28 cellular contexts compared by ENCODE assay signal in genomic region chr6:122799140-122799539, GRCh38. TPM values are rescaled to one million over a fixed set of nuclear protein-coding genes. Genes with fewer than 3 reads are reported as not detected.
DNase-seq lines count a peak whose midpoint lies in the region; ATAC-seq, FAIRE-seq and TF ChIP-seq lines count a peak whose summit lies in the region.
"Had no signal": no experiment of that assay in that cellular context is flagged by ENCODE, and none has a peak within 500 bp of the region (broad histone marks: within the 10 kb centered on the region; RNA-seq: fewer than 3 reads in every experiment).

No MANE protein-coding gene starts in this region.

- peak overlapping the region; percentile 37 for H4K91ac ChIP-seq in IMR-90 (ENCODE audit: insufficient read depth, low read depth, low read length)

- no peak overlapping the region for H2BK5ac ChIP-seq in IMR-90 (ENCODE audit: low read depth, low read length, poor library complexity, severe bottlenecking)

- H2BK20ac ChIP-seq in IMR-90 (ENCODE audit: low read depth, low read length), result peak overlapping the region; percentile 71; the same call in 1 of the 2 replicates

- peaks cover 0 to 7% of the 10 kb centered on the region in 2 experiments; a peak in 3 of 4 replicates for H3K79me1 ChIP-seq in IMR-90 (ENCODE audit: low read depth in 1 of 2, low read length in 2 of 2)

- H3K27ac ChIP-seq in IMR-90 (ENCODE audit: insufficient read depth, low read length) (peak overlapping the region; percentile 67; the same call in 1 of the 2 replicates), HepG2 (ENCODE audit: extremely low read length, insufficient read depth, low read length) (peak overlapping the region; percentile 69), small intestine (ENCODE audit: low read depth in 1 of 2, low read length in 1 of 2) (peak overlapping the region; percentile 9 to 55), testis (no peak overlapping the region)
- H3K27ac ChIP-seq: KMS-11, WERI-Rb-1 had no signal

- peak overlapping the region; percentile 37; the same call in 1 of the 2 replicates for H3K23ac ChIP-seq in IMR-90 (ENCODE audit: low read depth, low read length)

- in situ Hi-C loops in IMR-90 (cut with MboI; ENCODE audit: low sequenced_read_pairs), result no loop called here
- in situ Hi-C loops in HepG2 (cut with HindIII; ENCODE audit: extremely low pct_ligation_motif_present, low pct_unique_long_range_greater_than_20kb), result no loop called here

- no peaks in the 10 kb centered on the region for H3K9me3 ChIP-seq in IMR-90 (ENCODE audit: control insufficient read depth, insufficient read depth, low read length)
- H3K9me3 ChIP-seq in HepG2 (ENCODE audit: low read length), result no peaks in the 10 kb centered on the region
- H3K9me3 ChIP-seq in small intestine (ENCODE audit: control insufficient read depth, low read depth), result no peaks in the 10 kb centered on the region
- no peaks in the 10 kb centered on the region for H3K9me3 ChIP-seq in testis
- H3K9me3 ChIP-seq: SK-N-SH had no signal

- ATAC-seq in IMR-90 (ENCODE audit: low read depth) (no peak), HepG2 (no peak)
- ATAC-seq in activated T-cell treated with anti-CD3 and anti-CD28 coated beads, Interleukin-2, amount 50 U/mL, for 72 hours (replicated peaks in 1 of 2), result no peak
- ATAC-seq: natural killer cell had no signal

- no peak overlapping the region for H3K27ac Mint-ChIP-seq in activated T-cell treated with anti-CD3 and anti-CD28 coated beads, Interleukin-2, amount 50 U/mL, for 72 hours
- H3K27ac Mint-ChIP-seq: activated CD4-positive, alpha-beta T cell treated with anti-CD3 and anti-CD28 coated beads, Interleukin-2, amount 10 ng/mL, durations not matched to agents 7 days and 5 days; CD4-positive, alpha-beta T cell; natural killer cell had no signal

- H3K36me3 ChIP-seq in IMR-90 (ENCODE audit: control insufficient read depth, insufficient read depth, low read length) (peaks cover 30% of the 10 kb centered on the region), bronchial epithelial cell (ENCODE audit: control insufficient read depth, insufficient read depth, low read length) (no peaks in the 10 kb centered on the region), HepG2 (replicated peaks in 1 of 2; ENCODE audit: control insufficient read depth in 1 of 2, insufficient read depth in 2 of 2, low read length in 2 of 2) (no peaks in the 10 kb centered on the region), small intestine (ENCODE audit: control insufficient read depth in 2 of 2, insufficient read depth in 2 of 2, low read length in 2 of 2) (no peaks in the 10 kb centered on the region), testis (ENCODE audit: low read depth, missing control alignments) (no peaks in the 10 kb centered on the region)
- H3K36me3 ChIP-seq: WERI-Rb-1 had no signal

- POLR2A ChIA-PET in IMR-90 (lab: Charles Lee; ENCODE audit: unreplicated experiment) (no interaction called here), HepG2 (lab: Yijun Ruan, JAX) (interaction anchor here (1.1 to 5.9 kb wide), 2 partner anchors 9 to 28 kb away, joined by 4 to 177 read pairs; partner anchors contain the start of gene SMPDL3A)

- no CpG with 5 or more reads among the region's 1 CpG for WGBS in IMR-90 (ENCODE audit: extremely low coverage in 2 of 2, insufficient read length in 1 of 2), 2 experiments
- WGBS in HepG2 (ENCODE audit: low lambda C conversion rate), result 100% methylated on average over 1 of the region's 1 CpG
- 26 to 52% (median 40%) methylated on average over 1 of the region's 1 CpG for WGBS in small intestine, 3 donors
- 84 to 100% methylated on average over 1 of the region's 1 CpG for WGBS in testis, 2 donors

- H3K4me1 Mint-ChIP-seq in activated T-cell treated with anti-CD3 and anti-CD28 coated beads, Interleukin-2, amount 50 U/mL, for 72 hours (ENCODE audit: low read depth), result peaks cover 8% of the 10 kb centered on the region
- H3K4me1 Mint-ChIP-seq: activated CD4-positive, alpha-beta T cell treated with anti-CD3 and anti-CD28 coated beads, Interleukin-2, amount 10 ng/mL, durations not matched to agents 7 days and 5 days; natural killer cell had no signal

- H3K4me2 ChIP-seq in IMR-90 (ENCODE audit: low read depth, low read length) (no peak overlapping the region), HepG2 (ENCODE audit: low read depth, low read length) (peak overlapping the region; percentile 55; the same call in 1 of the 2 replicates)
- H3K4me2 ChIP-seq: KMS-11 had no signal

- BruUV-seq in IMR-90 (replicated peaks; lab: Mats Ljungman, UMichigan) (no TSS peak), HepG2 (replicated peaks; lab: Mats Ljungman, UMichigan) (no TSS peak)

- no peaks in the 10 kb centered on the region for H3K9me3 Mint-ChIP-seq in activated T-cell treated with anti-CD3 and anti-CD28 coated beads, Interleukin-2, amount 50 U/mL, for 72 hours
- H3K9me3 Mint-ChIP-seq: activated CD4-positive, alpha-beta T cell treated with anti-CD3 and anti-CD28 coated beads, Interleukin-2, amount 10 ng/mL, durations not matched to agents 7 days and 5 days; activated T-helper 2 cell treated with anti-CD3 and anti-CD28 coated beads, Interferon-gamma antibody, Interleukin-2, Interleukin-4, amounts not matched to agents 10 μg/mL and 5 μg/mL and 100 μg/mL, durations not matched to agents 14 hours and 24 hours and 36 hours; CD4-positive, alpha-beta T cell; natural killer cell had no signal

- no peak overlapping the region for H2AK9ac ChIP-seq in IMR-90 (replicated peaks; ENCODE audit: low read depth, low read length, poor library complexity)

- H3K27me3 Mint-ChIP-seq in activated T-cell treated with anti-CD3 and anti-CD28 coated beads, Interleukin-2, amount 50 U/mL, for 72 hours (ENCODE audit: low read depth), result peaks cover 6% of the 10 kb centered on the region
- H3K27me3 Mint-ChIP-seq: activated CD4-positive, alpha-beta T cell treated with anti-CD3 and anti-CD28 coated beads, Interleukin-2, amount 10 ng/mL, durations not matched to agents 7 days and 5 days; CD4-positive, alpha-beta T cell had no signal

- H3K27me3 ChIP-seq in IMR-90 (ENCODE audit: control insufficient read depth, insufficient read depth, low read length) (no peaks in the 10 kb centered on the region), bronchial epithelial cell (ENCODE audit: control insufficient read depth, insufficient read depth, low read length) (no peaks in the 10 kb centered on the region), HepG2 (ENCODE audit: control insufficient read depth in 1 of 2, insufficient read depth in 2 of 2, low read length in 2 of 2) (no peaks in the 10 kb centered on the region), small intestine (ENCODE audit: control insufficient read depth in 2 of 2, insufficient read depth in 2 of 2, low read length in 2 of 2) (no peaks in the 10 kb centered on the region), testis (no peaks in the 10 kb centered on the region)

- no peak for TF ChIP-seq EP300 in HepG2 (IDR thresholded peaks at IDR 0.05; ENCODE audit: low read depth in 2 of 2, low read length in 2 of 2)
- no peak for TF ChIP-seq EP300 in HepG2 (CRISPR knock-in tag; IDR thresholded peaks at IDR 0.05; ENCODE audit: borderline replicate concordance)

- 0 out of 3 replicates have a peak overlapping the region, but pooled peaks have one; percentile 37 for H2BK15ac ChIP-seq in IMR-90 (ENCODE audit: low read depth, low read length)

- H3K56ac ChIP-seq in IMR-90 (ENCODE audit: extremely low read depth, insufficient read depth, low read length), result no peak overlapping the region

- no peak for FAIRE-seq in bronchial epithelial cell (lab: Jason Lieb, UNC)
- FAIRE-seq in HepG2 (lab: Jason Lieb, UNC), result no peak
- no peak for FAIRE-seq in small intestine (lab: Jason Lieb, UNC)
- FAIRE-seq: GM18507, H54 had no signal

- peak overlapping the region; percentile 61 for H3K18ac ChIP-seq in IMR-90 (ENCODE audit: low read depth, low read length)

- H2AFZ ChIP-seq in IMR-90 (replicated peaks; ENCODE audit: low read length, poor library complexity) (no peak overlapping the region), HepG2 (ENCODE audit: low read length) (no peak overlapping the region)

- H3K9ac ChIP-seq in IMR-90 (ENCODE audit: low read depth, low read length), result no peak overlapping the region
- no peak overlapping the region for H3K9ac ChIP-seq in HepG2 (ENCODE audit: insufficient read depth, low read depth, low read length)
- H3K9ac ChIP-seq: KMS-11, SK-N-SH had no signal

- no peak overlapping the region for H4K8ac ChIP-seq in IMR-90 (ENCODE audit: low read depth in 2 of 2, low read length in 2 of 2)

- H4K5ac ChIP-seq in IMR-90 (ENCODE audit: low read depth, low read length), result peak overlapping the region; percentile 61

- H3K79me2 ChIP-seq in HepG2 (ENCODE audit: insufficient read depth, low read length), result no peaks in the 10 kb centered on the region

- 0 out of 2 replicates have a peak overlapping the region, but pooled peaks have one; percentile 27 for H3K14ac ChIP-seq in IMR-90 (replicated peaks; ENCODE audit: low read depth, low read length)

- H2BK120ac ChIP-seq in IMR-90 (ENCODE audit: low read depth, low read length), result peak overlapping the region; percentile 18

- dilution Hi-C loops in IMR-90 (cut with HindIII; ENCODE audit: low sequenced_read_pairs, unreplicated experiment), result no loop called here

- no peaks in the 10 kb centered on the region for H3K36me3 Mint-ChIP-seq in activated T-cell treated with anti-CD3 and anti-CD28 coated beads, Interleukin-2, amount 50 U/mL, for 72 hours (ENCODE audit: insufficient read depth in 2 of 2)
- H3K36me3 Mint-ChIP-seq: natural killer cell had no signal

- H3K4me3 Mint-ChIP-seq in activated T-cell treated with anti-CD3 and anti-CD28 coated beads, Interleukin-2, amount 50 U/mL, for 72 hours, result no peak overlapping the region
- H3K4me3 Mint-ChIP-seq: activated CD4-positive, alpha-beta T cell treated with anti-CD3 and anti-CD28 coated beads, Interleukin-2, amount 10 ng/mL, durations not matched to agents 7 days and 5 days; CD4-positive, alpha-beta T cell; natural killer cell had no signal

- DNase-seq in IMR-90, result no peak
- peak; percentile 23 for DNase-seq in bronchial epithelial cell (ENCODE audit: low read depth)
- DNase-seq in HepG2 (ENCODE audit: low spot score), result no peak
- peak; percentile 69 for DNase-seq in small intestine
- DNase-seq in testis, result no peak
- no peak for DNase-seq in activated T-cell treated with anti-CD3 and anti-CD28 coated beads, Interleukin-2, amount 50 U/mL, for 72 hours
- DNase-seq in NCI-H526 treated with DMSO at 0.1 percent for 48 hours (lab: John Stamatoyannopoulos, UW), result no peak
- no peak for DNase-seq in NCI-H2081 (lab: John Stamatoyannopoulos, UW)
- DNase-seq: activated CD4-positive, alpha-beta T cell treated with anti-CD3 and anti-CD28 coated beads, Interleukin-2, amount 10 ng/mL, durations not matched to agents 7 days and 5 days; CD4-positive, alpha-beta T cell; DMS 273 treated with DMSO at 0.1 percent for 48 hours; effector memory CD4-positive, alpha-beta T cell; glutamatergic neuron; natural killer cell; NCI-H187 treated with DMSO at 0.1 percent for 48 hours; right cardiac atrium; SK-N-SH; substantia nigra; WERI-Rb-1 had no signal

- peaks cover 27% of the 10 kb centered on the region for H3K4me1 ChIP-seq in IMR-90 (ENCODE audit: control insufficient read depth, insufficient read depth, low read length)
- peaks cover 54% of the 10 kb centered on the region for H3K4me1 ChIP-seq in HepG2 (ENCODE audit: insufficient read depth, low read length)
- peaks cover 5 to 7% of the 10 kb centered on the region in 2 donors for H3K4me1 ChIP-seq in small intestine (ENCODE audit: control insufficient read depth in 2 of 2, insufficient read depth in 1 of 2, low read depth in 1 of 2, low read length in 1 of 2)
- H3K4me1 ChIP-seq in testis, result no peaks in the 10 kb centered on the region

- H2AK5ac ChIP-seq in IMR-90 (ENCODE audit: low read depth, low read length), result peak overlapping the region; percentile 34; the same call in 1 of the 2 replicates

- H3K4me3 ChIP-seq in IMR-90 (ENCODE audit: insufficient read depth, low read depth, low read length), result no peak overlapping the region
- H3K4me3 ChIP-seq in bronchial epithelial cell (ENCODE audit: low read depth, low read length), result no peak overlapping the region
- H3K4me3 ChIP-seq in HepG2 (replicated peaks in 1 of 3; ENCODE audit: insufficient read depth in 1 of 3, low read depth in 2 of 3, low read length in 3 of 3), result no peak overlapping the region
- no peak overlapping the region for H3K4me3 ChIP-seq in small intestine (ENCODE audit: low read depth in 1 of 2, low read length in 2 of 2)
- H3K4me3 ChIP-seq in testis, result no peak overlapping the region

- intact Hi-C loops in IMR-90 (cut with micrococcal nuclease), result no loop called here
- intact Hi-C loops in HepG2 (cut with micrococcal nuclease; ENCODE audit: unreplicated experiment), result no loop called here
- intact Hi-C loops in testis (cut with DNase I; ENCODE audit: low total_unique reads), result no loop called here

- CTCF ChIA-PET in IMR-90 (lab: Yijun Ruan, JAX), result interaction anchor here (0.7 to 1.9 kb wide), 2 partner anchors 9 to 13 kb away, joined by 3 to 6 read pairs; no protein-coding TSS in a partner anchor
- CTCF ChIA-PET in HepG2 (lab: Yijun Ruan, JAX; ENCODE audit: low intra/inter-chr PET ratio, low total read pairs), result interaction anchor here (1.3 kb wide), 1 partner anchor 10 kb away, joined by 4 read pairs; the partner anchor contains the start of gene SMPDL3A

- H3K9me1 ChIP-seq in IMR-90 (ENCODE audit: insufficient read depth, low read length), result peaks cover 13% of the 10 kb centered on the region

- H4K20me1 ChIP-seq in IMR-90 (ENCODE audit: insufficient read depth, low read length), result no peaks in the 10 kb centered on the region
- H4K20me1 ChIP-seq in HepG2 (ENCODE audit: insufficient read depth, low read length), result no peaks in the 10 kb centered on the region

- no peak for TF ChIP-seq CTCF in IMR-90 (conservative IDR thresholded peaks at IDR 0.05; ENCODE audit: low read depth, low read length)
- TF ChIP-seq CTCF in bronchial epithelial cell (IDR thresholded peaks at IDR 0.05; ENCODE audit: insufficient read depth, low read length, severe bottlenecking), result no peak
- TF ChIP-seq CTCF in HepG2 (CRISPR knock-in tag; IDR thresholded peaks at IDR 0.05), result no peak
- no peak for TF ChIP-seq CTCF in testis (IDR thresholded peaks at IDR 0.05)

- peak overlapping the region; percentile 53 for H3K4ac ChIP-seq in IMR-90 (ENCODE audit: low read depth, low read length)

- TF ChIP-seq POLR2A in IMR-90 (IDR thresholded peaks at IDR 0.05; ENCODE audit: low read depth, low read length) (no peak), HepG2 (IDR thresholded peaks at IDR 0.05; ENCODE audit: insufficient read depth in 1 of 2, low read depth in 2 of 2, low read length in 2 of 2) (no peak), testis (IDR thresholded peaks at IDR 0.05) (no peak)

- TF ChIP-seq RAD21 in IMR-90 (IDR thresholded peaks at IDR 0.05; ENCODE audit: low read length) (no peak), HepG2 (CRISPR knock-in tag; IDR thresholded peaks at IDR 0.05) (no peak)

RNA-seq across cellular contexts. Expression of gene SMPDL3A, which starts 10.1 kb away (rescaled TPM):
- 9.7 and 9.9 TPM in 2 replicates for total RNA-seq in IMR-90 (2012; rRNA removed)
- 14.2 TPM in 2 replicates for polyA plus RNA-seq in IMR-90 (2012; rRNA removed)
- 3.5 and 7.3 TPM in 2 replicates for polyA plus RNA-seq in IMR-90 (2012; cell fraction: cytosol; rRNA removed)
- polyA plus RNA-seq in IMR-90 (2012; cell fraction: nucleus; rRNA removed; ENCODE audit: low replicate concordance), result 3.2 and 12.1 TPM in 2 replicates
- total RNA-seq in bronchial epithelial cell, result 6.0 and 7.4 TPM in 2 replicates
- total RNA-seq in HepG2 (2016; rRNA removed; fragmentation: Illumina TruSeq; extraction: Trizol), result 6.4 and 7.8 TPM in 2 replicates
- 1.1 and 2.5 TPM in 2 replicates for total RNA-seq in HepG2 (2016; cell fraction: cytosol; rRNA removed; fragmentation: Illumina TruSeq; extraction: Trizol; ENCODE audit: low read depth)
- total RNA-seq in HepG2 (2016; cell fraction: insoluble cytoplasmic fraction; rRNA removed; fragmentation: Illumina TruSeq; extraction: Trizol), result 5.6 and 7.8 TPM in 2 replicates
- total RNA-seq in HepG2 (2016; cell fraction: membrane; rRNA removed; fragmentation: Illumina TruSeq; extraction: Trizol), result 3.7 and 4.1 TPM in 2 replicates
- 8.1 and 10.3 TPM in 2 replicates for total RNA-seq in HepG2 (2016; cell fraction: nucleus; rRNA removed; fragmentation: Illumina TruSeq; extraction: Trizol)
- polyA plus RNA-seq in HepG2 (2011; rRNA removed), result 17.3 and 21.0 TPM in 2 replicates
- 15.9 and 18.0 TPM in 2 replicates for polyA plus RNA-seq in HepG2 (2011; cell fraction: cytosol; rRNA removed)
- 9.0 and 11.3 TPM in 2 replicates for polyA plus RNA-seq in HepG2 (2011; cell fraction: nucleus; rRNA removed)
- polyA plus RNA-seq in HepG2 (2012), result 25.6 and 33.6 TPM in 2 replicates
- polyA plus RNA-seq in HepG2 (2016; cell fraction: cytosol; fragmentation: Illumina TruSeq; extraction: Trizol; ENCODE audit: low read depth), result 1.3 and 1.7 TPM in 2 replicates
- 6.4 and 9.0 TPM in 2 replicates for polyA plus RNA-seq in HepG2 (2016; cell fraction: insoluble cytoplasmic fraction; fragmentation: Illumina TruSeq; extraction: Trizol; ENCODE audit: low read depth)
- 3.1 and 4.1 TPM in 2 replicates for polyA plus RNA-seq in HepG2 (2016; cell fraction: membrane; fragmentation: Illumina TruSeq; extraction: Trizol; ENCODE audit: low read depth)
- polyA plus RNA-seq in HepG2 (2016; cell fraction: nucleus; fragmentation: Illumina TruSeq; extraction: Trizol; ENCODE audit: insufficient read depth, low read depth), result 12.8 and 14.7 TPM in 2 replicates
- polyA minus RNA-seq in HepG2 (2011; rRNA and poly(A)+ RNA removed; ENCODE audit: low replicate concordance), result 4.9 and 10.4 TPM in 2 replicates
- 10.6 and 11.1 TPM in 2 replicates for polyA minus RNA-seq in HepG2 (2011; cell fraction: cytosol; rRNA and poly(A)+ RNA removed)
- 9.9 and 15.7 TPM in 2 replicates for polyA minus RNA-seq in HepG2 (2011; cell fraction: nucleus; rRNA and poly(A)+ RNA removed)
- 10 to 100 TPM; 21.0 to 72.1 (median 65.3) TPM for polyA plus RNA-seq in small intestine
- 1 to 10 TPM; 3.9 TPM for total RNA-seq in testis
- polyA plus RNA-seq in testis (ENCODE audit: insufficient read depth, low read depth, low replicate concordance), result 3.6 TPM
- under 1 TPM; 0.34 to 0.35 TPM for total RNA-seq in activated T-cell treated with anti-CD3 and anti-CD28 coated beads, Interleukin-2, amount 50 U/mL, for 72 hours

RNA-seq across cellular contexts. Expression of gene FABP7, which starts 19.6 kb away (rescaled TPM):
- not detected in 2 replicates for total RNA-seq in IMR-90 (2012; rRNA removed)
- polyA plus RNA-seq in IMR-90 (2012; rRNA removed), result not detected in 2 replicates
- polyA plus RNA-seq in IMR-90 (2012; cell fraction: cytosol; rRNA removed), result not detected in 2 replicates
- polyA plus RNA-seq in IMR-90 (2012; cell fraction: nucleus; rRNA removed; ENCODE audit: low replicate concordance), result not detected in 2 replicates
- not detected in 2 replicates for total RNA-seq in bronchial epithelial cell
- not detected in 2 replicates for total RNA-seq in HepG2 (2016; rRNA removed; fragmentation: Illumina TruSeq; extraction: Trizol)
- not detected in 2 replicates for total RNA-seq in HepG2 (2016; cell fraction: cytosol; rRNA removed; fragmentation: Illumina TruSeq; extraction: Trizol; ENCODE audit: low read depth)
- not detected in 2 replicates for total RNA-seq in HepG2 (2016; cell fraction: insoluble cytoplasmic fraction; rRNA removed; fragmentation: Illumina TruSeq; extraction: Trizol)
- total RNA-seq in HepG2 (2016; cell fraction: membrane; rRNA removed; fragmentation: Illumina TruSeq; extraction: Trizol), result not detected in 2 replicates
- total RNA-seq in HepG2 (2016; cell fraction: nucleus; rRNA removed; fragmentation: Illumina TruSeq; extraction: Trizol), result not detected in 2 replicates
- not detected in 2 replicates for polyA plus RNA-seq in HepG2 (2011; rRNA removed)
- not detected in 2 replicates for polyA plus RNA-seq in HepG2 (2011; cell fraction: cytosol; rRNA removed)
- polyA plus RNA-seq in HepG2 (2011; cell fraction: nucleus; rRNA removed), result not detected in 2 replicates
- polyA plus RNA-seq in HepG2 (2012), result not detected in 2 replicates
- not detected in 2 replicates for polyA plus RNA-seq in HepG2 (2016; cell fraction: cytosol; fragmentation: Illumina TruSeq; extraction: Trizol; ENCODE audit: low read depth)
- polyA plus RNA-seq in HepG2 (2016; cell fraction: insoluble cytoplasmic fraction; fragmentation: Illumina TruSeq; extraction: Trizol; ENCODE audit: low read depth), result not detected in 2 replicates
- polyA plus RNA-seq in HepG2 (2016; cell fraction: membrane; fragmentation: Illumina TruSeq; extraction: Trizol; ENCODE audit: low read depth), result not detected in 2 replicates
- not detected in 2 replicates for polyA plus RNA-seq in HepG2 (2016; cell fraction: nucleus; fragmentation: Illumina TruSeq; extraction: Trizol; ENCODE audit: insufficient read depth, low read depth)
- not detected in 2 replicates for polyA minus RNA-seq in HepG2 (2011; rRNA and poly(A)+ RNA removed; ENCODE audit: low replicate concordance)
- polyA minus RNA-seq in HepG2 (2011; cell fraction: cytosol; rRNA and poly(A)+ RNA removed), result not detected in 2 replicates
- not detected in 2 replicates for polyA minus RNA-seq in HepG2 (2011; cell fraction: nucleus; rRNA and poly(A)+ RNA removed)
- polyA plus RNA-seq in small intestine, result 1 to 10 TPM in 1 of 3 donors, under 1 TPM in 1, not detected in 1; 0.67 to 1.6 TPM
- not detected for total RNA-seq in testis
- not detected for polyA plus RNA-seq in testis (ENCODE audit: insufficient read depth, low read depth, low replicate concordance)
- total RNA-seq in activated T-cell treated with anti-CD3 and anti-CD28 coated beads, Interleukin-2, amount 50 U/mL, for 72 hours, result not detected
- total RNA-seq: activated CD4-positive, alpha-beta T cell treated with anti-CD3 and anti-CD28 coated beads, Interleukin-2, amount 10 ng/mL, durations not matched to agents 7 days and 5 days; activated T-helper 2 cell treated with anti-CD3 and anti-CD28 coated beads, Interferon-gamma antibody, Interleukin-2, Interleukin-4, amounts not matched to agents 10 μg/mL and 5 μg/mL and 100 μg/mL, durations not matched to agents 14 hours and 24 hours and 36 hours; CD4-positive, alpha-beta T cell; G401; mesenteric fat pad; natural killer cell; NCI-H460; osteocyte; T-helper 2 cell treated with Interferon-gamma antibody and Interleukin-4, amounts not matched to agents 100 ng/mL and 5 ng/mL, for 36 hours had no signal
- polyA plus RNA-seq: SK-N-SH had no signal

Comparison
In these comparisons a context has a peak if more than half of its experiments do, and no peak if none do; other contexts are left out.
1. DNase-seq: peak in bronchial epithelial cell (single experiment) and small intestine (single experiment); none in IMR-90 (single experiment), HepG2 (single experiment), testis (single experiment), activated T-cell treated with anti-CD3 and anti-CD28 coated beads, Interleukin-2, amount 50 U/mL, for 72 hours (0 of 2), NCI-H526 treated with DMSO at 0.1 percent for 48 hours (single experiment) and NCI-H2081 (0 of 2).
2. H3K27ac ChIP-seq: peak in IMR-90 (single experiment), HepG2 (single experiment) and small intestine (2 of 2); none in testis (0 of 2).